In the genomic region with DNA sequence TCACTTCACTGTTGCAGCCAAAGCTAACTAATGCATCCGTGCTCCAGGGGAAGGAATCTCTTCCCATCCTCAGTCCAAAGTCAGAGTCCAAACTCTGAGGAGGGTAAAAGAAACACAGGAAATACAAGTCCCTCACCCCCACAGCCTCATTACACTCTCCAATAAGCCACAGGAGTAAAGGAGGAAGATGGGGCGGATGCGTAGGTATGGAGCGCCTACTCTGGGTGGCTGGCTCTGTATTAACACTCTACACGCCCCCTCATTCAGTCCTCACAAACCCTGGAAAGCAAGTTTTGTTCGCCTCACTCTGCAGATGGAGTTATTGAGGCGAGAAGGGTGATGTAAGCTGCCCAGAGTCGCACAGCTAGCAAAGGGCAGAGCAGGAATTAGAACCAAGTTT, we compare ENCODE assay signal across 9 cellular contexts.
DNase-seq lines count a peak whose midpoint lies in the region; ATAC-seq and TF ChIP-seq lines count a peak whose summit lies in the region.
"Had no signal": no experiment of that assay in that cellular context is flagged by ENCODE, and none has a peak within 500 bp of the region (broad histone marks: within the 10 kb centered on the region; RNA-seq: fewer than 3 reads in every experiment).

No MANE protein-coding gene starts in this region.

- H2AFZ ChIP-seq in fibroblast of lung (ENCODE audit: low read length): no peak overlapping the region

- ATAC-seq in GM19455 (IDR thresholded peaks at IDR 0.05; ENCODE audit: unreplicated experiment) (peak; percentile 31), HG03432 (IDR thresholded peaks at IDR 0.05; ENCODE audit: unreplicated experiment) (peak; percentile 69)
- peak; percentile 81 for ATAC-seq in stimulated activated memory B cell treated with anti-CD40 and anti-IgM and Interleukin-4, amounts not matched to agents 10 μg/mL and 1 μg/mL and 100 μg/mL, for 72 hours

- TF ChIP-seq CTCF in fibroblast of lung (conservative IDR thresholded peaks at IDR 0.05 in 1 of 2, IDR thresholded peaks at IDR 0.05 in 1 of 2; ENCODE audit: low read depth in 1 of 2, low read length in 2 of 2) (no peak), brain microvascular endothelial cell (IDR thresholded peaks at IDR 0.05; ENCODE audit: low read depth, low read length, missing control alignments) (no peak)

- no peak overlapping the region for H3K4me2 ChIP-seq in fibroblast of lung (ENCODE audit: extremely low read depth, insufficient read depth, low read length)

- H3K4me3 Mint-ChIP-seq in stimulated activated memory B cell treated with anti-CD40 and anti-IgM and Interleukin-4, amounts not matched to agents 10 μg/mL and 1 μg/mL and 100 μg/mL, for 72 hours: no peak overlapping the region

- in situ Hi-C loops in brain microvascular endothelial cell (cut with HindIII; ENCODE audit: low pct_ligation_motif_present, low sequenced_read_pairs): no loop called here

- H3K4me3 ChIP-seq in fibroblast of lung (replicated peaks in 1 of 4; ENCODE audit: control extremely low read depth in 1 of 4, insufficient read depth in 1 of 4, low read depth in 3 of 4, low read length in 4 of 4): no peak overlapping the region
- H3K4me3 ChIP-seq in brain microvascular endothelial cell (ENCODE audit: low read depth, low read length): no peak overlapping the region
- H3K4me3 ChIP-seq: colonic mucosa had no signal

- peaks cover 27% of the 10 kb centered on the region for H3K4me1 Mint-ChIP-seq in stimulated activated memory B cell treated with anti-CD40 and anti-IgM and Interleukin-4, amounts not matched to agents 10 μg/mL and 1 μg/mL and 100 μg/mL, for 72 hours

- no peaks in the 10 kb centered on the region for H3K4me1 ChIP-seq in fibroblast of lung (ENCODE audit: control insufficient read depth, extremely low read depth, insufficient read depth, low read length)
- H3K4me1 ChIP-seq: colonic mucosa had no signal

- H3K9me3 Mint-ChIP-seq in stimulated activated memory B cell treated with anti-CD40 and anti-IgM and Interleukin-4, amounts not matched to agents 10 μg/mL and 1 μg/mL and 100 μg/mL, for 72 hours: peaks cover 4% of the 10 kb centered on the region

- H3K27ac Mint-ChIP-seq in stimulated activated memory B cell treated with anti-CD40 and anti-IgM and Interleukin-4, amounts not matched to agents 10 μg/mL and 1 μg/mL and 100 μg/mL, for 72 hours: peak overlapping the region; percentile 79

- H3K27ac ChIP-seq in fibroblast of lung (ENCODE audit: insufficient read depth, low read length) (peak overlapping the region; percentile 27), brain microvascular endothelial cell (no peak overlapping the region)
- H3K27ac ChIP-seq: colonic mucosa had no signal

- no peaks in the 10 kb centered on the region for H3K9me3 ChIP-seq in fibroblast of lung (ENCODE audit: control insufficient read depth, insufficient read depth, low read depth, low read length)
- H3K9me3 ChIP-seq: colonic mucosa had no signal

- no peaks in the 10 kb centered on the region for H3K36me3 ChIP-seq in fibroblast of lung (ENCODE audit: control insufficient read depth, insufficient read depth, low read length)
- H3K36me3 ChIP-seq in brain microvascular endothelial cell (replicated peaks): no peaks in the 10 kb centered on the region
- H3K36me3 ChIP-seq: colonic mucosa had no signal

- no peaks in the 10 kb centered on the region for H3K27me3 Mint-ChIP-seq in stimulated activated memory B cell treated with anti-CD40 and anti-IgM and Interleukin-4, amounts not matched to agents 10 μg/mL and 1 μg/mL and 100 μg/mL, for 72 hours

- peaks cover 29% of the 10 kb centered on the region for H3K36me3 Mint-ChIP-seq in stimulated activated memory B cell treated with anti-CD40 and anti-IgM and Interleukin-4, amounts not matched to agents 10 μg/mL and 1 μg/mL and 100 μg/mL, for 72 hours

- no peaks in the 10 kb centered on the region for H4K20me1 ChIP-seq in fibroblast of lung (ENCODE audit: control insufficient read depth, extremely low read depth, insufficient read depth, low read length)

- H3K9ac ChIP-seq in fibroblast of lung (ENCODE audit: insufficient read depth, low read length): no peak overlapping the region

- H3K27me3 ChIP-seq in fibroblast of lung (ENCODE audit: control insufficient read depth, insufficient read depth, low read length) (no peaks in the 10 kb centered on the region), brain microvascular endothelial cell (replicated peaks) (no peaks in the 10 kb centered on the region)
- H3K27me3 ChIP-seq: colonic mucosa had no signal

- peak in 1 of 2 donors; percentile 78 for DNase-seq in fibroblast of lung (ENCODE audit: low read depth in 2 of 2)
- DNase-seq in stimulated activated CD4-positive, alpha-beta T cell treated with anti-CD3 and anti-CD28 coated beads, Interleukin-4, amount 100 ng/mL, for 4 hours: no peak
- DNase-seq in brain microvascular endothelial cell: no peak
- no peak for DNase-seq in stimulated activated CD4-positive, alpha-beta T cell treated with anti-CD3 and anti-CD28 coated beads, Interleukin-12 subunit alpha, Interleukin-12 subunit beta, amount 100 ng/mL, for 4 hours
- DNase-seq: colonic mucosa, T-helper 1 cell had no signal

- H3K79me2 ChIP-seq in fibroblast of lung (ENCODE audit: control insufficient read depth, insufficient read depth, low read length): no peaks in the 10 kb centered on the region

Comparison
In these comparisons a context has a peak if more than half of its experiments do, and no peak if none do; other contexts are left out.
1. ATAC-seq: peak in every context shown above with its lines; median percentile 81 in stimulated activated memory B cell treated with anti-CD40 and anti-IgM and Interleukin-4, amounts not matched to agents 10 μg/mL and 1 μg/mL and 100 μg/mL, for 72 hours; 69 in HG03432; 31 in GM19455.